8 cellular contexts compared by ENCODE assay signal in genomic region chr19:23686622-23687423, GRCh38. TPM values are rescaled to one million over a fixed set of nuclear protein-coding genes. Genes with fewer than 3 reads are reported as not detected.
DNase-seq lines count a peak whose midpoint lies in the region; ATAC-seq, FAIRE-seq and TF ChIP-seq lines count a peak whose summit lies in the region.

TSS of gene ZNF675 (minus strand) at chr19:23687212. CDS start at chr19:23687033, 179 bp downstream.

- peak within 1 kb of the TSS; percentile 86 for H3K4me3 ChIP-seq in WERI-Rb-1 (ENCODE audit: low read depth, low read length)
- peak within 1 kb of the TSS; percentile 73 for H3K4me3 ChIP-seq in bronchial epithelial cell (ENCODE audit: low read depth, low read length)

- H3K27ac ChIP-seq in WERI-Rb-1, result peak within 1 kb of the TSS; percentile 98

- no peaks in the 10 kb centered on the region for H3K36me3 Mint-ChIP-seq in immature natural killer cell

- ATAC-seq in GM18858 (IDR thresholded peaks at IDR 0.05; ENCODE audit: unreplicated experiment) (peak; percentile 95), HG03095 (IDR thresholded peaks at IDR 0.05; ENCODE audit: unreplicated experiment) (peak; percentile 87)

- no peaks in the 10 kb centered on the region for H3K9me3 ChIP-seq in WERI-Rb-1 (ENCODE audit: severe bottlenecking)

- H3K27ac Mint-ChIP-seq in immature natural killer cell, result peak within 1 kb of the TSS; percentile 98 to 99 (median 98)

- peak within 1 kb of the TSS; percentile 98 to 100 (median 99) for H3K4me3 Mint-ChIP-seq in immature natural killer cell

- no peaks in the 10 kb centered on the region for H3K27me3 ChIP-seq in WERI-Rb-1 (ENCODE audit: insufficient read depth, low read depth, severe bottlenecking)
- no peaks in the 10 kb centered on the region for H3K27me3 ChIP-seq in bronchial epithelial cell (ENCODE audit: control insufficient read depth, insufficient read depth, low read length)

- H3K36me3 ChIP-seq in WERI-Rb-1 (peaks cover 36% of the 10 kb centered on the region), bronchial epithelial cell (ENCODE audit: control insufficient read depth, insufficient read depth, low read length) (peaks cover 2% of the 10 kb centered on the region)

- DNase-seq in NCI-H2171 (lab: John Stamatoyannopoulos, UW) (peak; percentile 89), WERI-Rb-1 (peak; percentile 93), bronchial epithelial cell (ENCODE audit: low read depth) (peak; percentile 84), immature natural killer cell (peak; percentile 87 to 88 (median 87)), smooth muscle cell of the brain vasculature (ENCODE audit: low read depth, low spot score) (peak; percentile 84)

- peak; percentile 95 for FAIRE-seq in A204.1 (lab: Jason Lieb, UNC)
- FAIRE-seq in bronchial epithelial cell (lab: Jason Lieb, UNC), result no peak

- no peaks in the 10 kb centered on the region for H3K9me3 Mint-ChIP-seq in immature natural killer cell

- peaks cover 3 to 8% (median 6%) of the 10 kb centered on the region in 3 donors for H3K27me3 Mint-ChIP-seq in immature natural killer cell (ENCODE audit: low read depth in 3 of 3)

- H3K4me1 Mint-ChIP-seq in immature natural killer cell, result peaks cover 41 to 52% of the 10 kb centered on the region in 2 donors

- TF ChIP-seq CTCF in WERI-Rb-1 (IDR thresholded peaks at IDR 0.05; ENCODE audit: low read depth, low read length) (no peak), bronchial epithelial cell (IDR thresholded peaks at IDR 0.05; ENCODE audit: insufficient read depth, low read length, severe bottlenecking) (peak; percentile 5)

RNA-seq across cellular contexts. Expression of gene ZNF675, which starts in this region (rescaled TPM):
- total RNA-seq in bronchial epithelial cell, result 7.4 and 8.3 TPM in 2 replicates
- polyA plus RNA-seq in immature natural killer cell, result 10 to 100 TPM in 2 of 3 donors, 1 to 10 TPM in 1; 9.5 to 15.1 (median 14.7) TPM

Comparison
In these comparisons a context has a peak if more than half of its experiments do, and no peak if none do; other contexts are left out.
1. Peak in every context shown above with its lines: DNase-seq, ATAC-seq, H3K4me3 ChIP-seq and H3K27ac ChIP-seq.